ENCODE assay signal across 8 cellular contexts in genomic region chr6:30325873-30326445, GRCh38. TPM values are rescaled to one million over a fixed set of nuclear protein-coding genes. Genes with fewer than 3 reads are reported as not detected.
A peak's percentile ranks its signal among the peaks of the same experiment; 100 is the strongest.
DNase-seq lines count a peak whose midpoint lies in the region; ATAC-seq and TF ChIP-seq lines count a peak whose summit lies in the region.

No MANE protein-coding gene starts in this region.

- peak; percentile 20 for ATAC-seq in HG03060 (IDR thresholded peaks at IDR 0.05; ENCODE audit: low read depth, unreplicated experiment)

- H3K27me3 Mint-ChIP-seq in nephron progenitor cell (ENCODE audit: low read depth, poor library complexity) = no peaks in the 10 kb centered on the region

- H3K4me3 ChIP-seq in epithelial cell of proximal tubule (ENCODE audit: low read depth, low read length) (peak overlapping the region; percentile 87), subcutaneous abdominal adipose tissue (ENCODE audit: low read depth in 1 of 5, low read length in 5 of 5) (peak overlapping the region; percentile 89 to 99 (median 93))

- peak overlapping the region; percentile 98 for H3K27ac Mint-ChIP-seq in nephron progenitor cell

- no peaks in the 10 kb centered on the region for H3K9me3 ChIP-seq in subcutaneous abdominal adipose tissue (ENCODE audit: control insufficient read depth in 5 of 5, low read length in 5 of 5)

- peak overlapping the region; percentile 92 for H3K4me3 Mint-ChIP-seq in nephron progenitor cell

- peaks cover 52% of the 10 kb centered on the region for H3K4me1 Mint-ChIP-seq in nephron progenitor cell

- DNase-seq in NCI-H1092 treated with DMSO at 0.1 percent for 48 hours (lab: John Stamatoyannopoulos, UW) (peak; percentile 47), NCI-H1092 (lab: John Stamatoyannopoulos, UW) (no peak), NCI-H345 (lab: John Stamatoyannopoulos, UW) (peak; percentile 59), epithelial cell of proximal tubule (ENCODE audit: low read depth) (no peak), nephron progenitor cell (no peak)
- DNase-seq in activated CD4-positive, alpha-beta T cell treated with anti-CD3 and anti-CD28 coated beads, Interleukin-2, amount 50 U/mL, for 48 hours = peak; percentile 63 to 71

- H3K4me1 ChIP-seq in subcutaneous abdominal adipose tissue (ENCODE audit: control insufficient read depth in 5 of 5, insufficient read depth in 5 of 5, low read length in 5 of 5) = peaks cover 5 to 48% (median 42%) of the 10 kb centered on the region in 5 donors

- TF ChIP-seq CTCF in epithelial cell of proximal tubule (conservative IDR thresholded peaks at IDR 0.05; ENCODE audit: low read depth, low read length) (no peak), nephron progenitor cell (IDR thresholded peaks at IDR 0.05) (no peak)

- peaks cover 43% of the 10 kb centered on the region for H3K36me3 Mint-ChIP-seq in nephron progenitor cell (ENCODE audit: low read depth)

- H3K9me3 Mint-ChIP-seq in nephron progenitor cell = peaks cover 5% of the 10 kb centered on the region

- no peaks in the 10 kb centered on the region for H3K27me3 ChIP-seq in subcutaneous abdominal adipose tissue (ENCODE audit: control insufficient read depth in 5 of 5, insufficient read depth in 4 of 5, low read length in 5 of 5)

- H3K27ac ChIP-seq in subcutaneous abdominal adipose tissue (ENCODE audit: low read depth, low read length) = peak overlapping the region; percentile 95

- peak overlapping the region; percentile 95 to 98 (median 96) for H3K9ac ChIP-seq in subcutaneous abdominal adipose tissue (ENCODE audit: low read length in 5 of 5)

- peaks cover 9 to 19% (median 18%) of the 10 kb centered on the region in 5 donors for H3K36me3 ChIP-seq in subcutaneous abdominal adipose tissue (ENCODE audit: control insufficient read depth in 5 of 5, insufficient read depth in 5 of 5, low read length in 5 of 5)

RNA-seq across cellular contexts. Expression of gene TRIM39, which starts 0.8 kb away (rescaled TPM):
- total RNA-seq in epithelial cell of proximal tubule = 9.8 and 14.2 TPM in 2 replicates

RNA-seq across cellular contexts. Expression of gene RPP21, which starts 19.0 kb away (rescaled TPM):
- 85.1 and 99.0 TPM in 2 replicates for total RNA-seq in epithelial cell of proximal tubule

Comparison
In these comparisons a context has a peak if more than half of its experiments do, and no peak if none do; other contexts are left out.
1. DNase-seq: peak in NCI-H1092 treated with DMSO at 0.1 percent for 48 hours (single experiment), NCI-H345 (single experiment) and activated CD4-positive, alpha-beta T cell treated with anti-CD3 and anti-CD28 coated beads, Interleukin-2, amount 50 U/mL, for 48 hours (2 of 2); none in NCI-H1092 (single experiment), epithelial cell of proximal tubule (single experiment) and nephron progenitor cell (single experiment).